Comparison of ENCODE assay signal across 1 cellular context in genomic region chr5:177303121-177303924, GRCh38.
TF ChIP-seq lines count a peak whose summit lies in the region.

Gene PRELID1, plus strand, starts transcription at chr5:177303799. Its CDS starts 187 bp downstream, at chr5:177303986.
Gene RAB24, minus strand, starts transcription at chr5:177303719. Its CDS starts 431 bp downstream, at chr5:177303288.

TF ChIP-seq in HepG2, 621 proteins besides CTCF, POLR2A, EP300 and RAD21 (continued from another document and continues in another):
- TF ChIP-seq ZNF407 (CRISPR knock-in tag; IDR thresholded peaks at IDR 0.05; ENCODE audit: not compliant biosample characterization) (no peak), ZNF577 (CRISPR knock-in tag; IDR thresholded peaks at IDR 0.05; ENCODE audit: borderline replicate concordance, low read depth) (no peak), ZNF296 (CRISPR knock-in tag; conservative IDR thresholded peaks at IDR 0.05) (no peak), CC2D1A (CRISPR knock-in tag; IDR thresholded peaks at IDR 0.05) (no peak), ZNF34 (CRISPR knock-in tag; IDR thresholded peaks at IDR 0.05; ENCODE audit: borderline replicate concordance) (0 out of 2 replicates have a peak, but pooled peaks have one; percentile 71), ZNF232 (CRISPR knock-in tag; IDR thresholded peaks at IDR 0.05; ENCODE audit: borderline replicate concordance) (0 out of 2 replicates have a peak, but pooled peaks have one; percentile 37), ZBTB25 (CRISPR knock-in tag; IDR thresholded peaks at IDR 0.05) (0 out of 2 replicates have a peak, but pooled peaks have one; percentile 32), ZNF552 (CRISPR knock-in tag; IDR thresholded peaks at IDR 0.05; ENCODE audit: borderline replicate concordance) (no peak), GFI1 (CRISPR knock-in tag; IDR thresholded peaks at IDR 0.05; ENCODE audit: borderline replicate concordance) (peak; percentile 70; the same call in 1 of the 2 replicates), NR2C2 (CRISPR knock-in tag; IDR thresholded peaks at IDR 0.05; ENCODE audit: borderline replicate concordance) (peak; percentile 74), TP53 (CRISPR knock-in tag; conservative IDR thresholded peaks at IDR 0.05) (no peak), SIX1 (CRISPR knock-in tag; IDR thresholded peaks at IDR 0.05; ENCODE audit: borderline replicate concordance) (no peak), ZNF331 (CRISPR knock-in tag; IDR thresholded peaks at IDR 0.05) (peak; percentile 75; the same call in 1 of the 2 replicates), ZBTB8A (CRISPR knock-in tag; IDR thresholded peaks at IDR 0.05; ENCODE audit: borderline replicate concordance, low read depth) (peak; percentile 74; the same call in 1 of the 2 replicates), ZNF580 (CRISPR knock-in tag; IDR thresholded peaks at IDR 0.05; ENCODE audit: borderline replicate concordance, low read depth) (no peak), USF2 (IDR thresholded peaks at IDR 0.05; ENCODE audit: low read depth, low read length) (peak; percentile 78), USF2 (CRISPR knock-in tag; IDR thresholded peaks at IDR 0.05; ENCODE audit: borderline replicate concordance) (peak; percentile 90; the same call in 1 of the 2 replicates), ZNF558 (CRISPR knock-in tag; IDR thresholded peaks at IDR 0.05; ENCODE audit: borderline replicate concordance) (peak; percentile 76; the same call in 1 of the 2 replicates), ELF1 (CRISPR knock-in tag; IDR thresholded peaks at IDR 0.05) (no peak; the same call in 1 of the 2 replicates), ZNF773 (CRISPR knock-in tag; IDR thresholded peaks at IDR 0.05; ENCODE audit: borderline replicate concordance) (no peak), PRPF4 (IDR thresholded peaks at IDR 0.05; ENCODE audit: low read depth, low read length, poor library complexity, severe bottlenecking) (no peak), POGK (CRISPR knock-in tag; conservative IDR thresholded peaks at IDR 0.05) (0 out of 2 replicates have a peak, but pooled peaks have one; percentile 76), ZNF737 (CRISPR knock-in tag; IDR thresholded peaks at IDR 0.05; ENCODE audit: borderline replicate concordance) (no peak), KDM2A (CRISPR knock-in tag; IDR thresholded peaks at IDR 0.05; ENCODE audit: borderline replicate concordance, low read depth) (peak; percentile 85; the same call in 1 of the 2 replicates), ZNF720 (CRISPR knock-in tag; IDR thresholded peaks at IDR 0.05) (no peak), SKI (IDR thresholded peaks at IDR 0.05; ENCODE audit: partially characterized antibody) (peak; percentile 87), THRA (CRISPR knock-in tag; IDR thresholded peaks at IDR 0.05; ENCODE audit: borderline replicate concordance) (0 out of 2 replicates have a peak, but pooled peaks have one; percentile 40), HOMEZ (CRISPR knock-in tag; IDR thresholded peaks at IDR 0.05; ENCODE audit: low read depth) (no peak), ZNF10 (CRISPR knock-in tag; IDR thresholded peaks at IDR 0.05; ENCODE audit: borderline replicate concordance, low read depth) (no peak), ZNF546 (CRISPR knock-in tag; conservative IDR thresholded peaks at IDR 0.05) (0 out of 2 replicates have a peak, but pooled peaks have one; percentile 35), DNMT1 (CRISPR knock-in tag; IDR thresholded peaks at IDR 0.05) (peak; percentile 33; the same call in 1 of the 2 replicates), ZNF18 (CRISPR knock-in tag; IDR thresholded peaks at IDR 0.05; ENCODE audit: insufficient replicate concordance) (no peak), SP5 (CRISPR knock-in tag; IDR thresholded peaks at IDR 0.05; ENCODE audit: borderline replicate concordance, low read depth) (peak; percentile 75), SYNCRIP (IDR thresholded peaks at IDR 0.05; ENCODE audit: insufficient read depth, low read depth, low read length) (no peak), PRMT3 (CRISPR knock-in tag; IDR thresholded peaks at IDR 0.05; ENCODE audit: borderline replicate concordance, low read depth) (0 out of 2 replicates have a peak, but pooled peaks have one; percentile 77), ZNF629 (CRISPR knock-in tag; conservative IDR thresholded peaks at IDR 0.05) (0 out of 2 replicates have a peak, but pooled peaks have one; percentile 5), ZNF83 (CRISPR knock-in tag; IDR thresholded peaks at IDR 0.05; ENCODE audit: borderline replicate concordance) (no peak), NFE2L2 (IDR thresholded peaks at IDR 0.05; ENCODE audit: low read length) (no peak), CEBPG (CRISPR knock-in tag; IDR thresholded peaks at IDR 0.05) (no peak), FOXA3 (CRISPR knock-in tag; IDR thresholded peaks at IDR 0.05) (peak; percentile 42; the same call in 1 of the 2 replicates), HMG20B (CRISPR knock-in tag; conservative IDR thresholded peaks at IDR 0.05) (no peak)
